In genomic region chr1:89660086-89660946, GRCh38 we compare ENCODE assay signal across 1 cellular context.
TF ChIP-seq lines count a peak whose summit lies in the region.

No MANE protein-coding gene starts in this region.

TF ChIP-seq in endothelial cell of umbilical vein, 7 proteins besides CTCF, POLR2A, EP300 and RAD21:
- TF ChIP-seq JUN (IDR thresholded peaks at IDR 0.05; ENCODE audit: borderline replicate concordance, insufficient read depth, insufficient read length, low read depth) (no peak), POLR2AphosphoS5 (IDR thresholded peaks at IDR 0.05; ENCODE audit: insufficient read depth, low read depth, low read length) (no peak), FOS (IDR thresholded peaks at IDR 0.05; ENCODE audit: borderline replicate concordance, insufficient read depth, low read length) (no peak), MAX (IDR thresholded peaks at IDR 0.05; ENCODE audit: insufficient read depth, insufficient read length) (no peak), MYC (IDR thresholded peaks at IDR 0.05; ENCODE audit: low read depth, low read length) (no peak), GATA2 (IDR thresholded peaks at IDR 0.05; ENCODE audit: insufficient read depth, insufficient read length, low read depth, low read length) (no peak), EZH2 (IDR thresholded peaks at IDR 0.05; ENCODE audit: borderline replicate concordance, low read depth, low read length, severe bottlenecking) (no peak)
